In the genomic region with DNA sequence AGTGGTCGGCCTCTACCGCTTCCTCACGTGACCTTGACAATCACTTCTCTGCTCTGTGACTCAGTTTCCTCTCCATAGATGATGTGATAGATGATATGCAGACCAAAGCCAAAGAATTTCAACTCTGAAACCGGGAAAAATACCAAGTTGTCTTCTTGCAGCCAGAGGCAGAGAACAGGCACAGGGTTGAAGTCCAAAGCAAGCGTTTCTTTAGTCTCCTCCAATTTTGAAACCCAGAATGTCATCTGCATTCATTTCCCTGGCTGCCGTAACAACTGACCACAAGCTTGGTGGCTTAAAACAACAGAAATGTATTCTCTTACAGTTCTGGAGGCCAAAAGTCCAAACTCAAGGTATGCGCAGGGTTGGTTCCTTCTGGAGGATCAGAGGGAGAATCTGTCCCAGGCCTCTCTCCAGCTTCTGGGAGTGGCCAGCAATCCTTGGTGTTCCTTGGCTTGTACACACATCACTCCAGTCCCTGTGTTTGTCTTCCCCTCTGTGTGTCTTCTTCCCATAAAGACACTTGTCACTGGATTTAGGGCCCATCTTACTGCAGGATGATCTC, we compare ENCODE assay signal across 18 cellular contexts. TPM values are rescaled to one million over a fixed set of nuclear protein-coding genes. Genes with fewer than 3 reads are reported as not detected.
DNase-seq lines count a peak whose midpoint lies in the region; ATAC-seq lines count a peak whose summit lies in the region.
"Had no signal": no experiment of that assay in that cellular context is flagged by ENCODE, and none has a peak within 500 bp of the region (broad histone marks: within the 10 kb centered on the region; RNA-seq: fewer than 3 reads in every experiment).

No MANE protein-coding gene starts in this region.

- H3K4me3 ChIP-seq in ACC112 (ENCODE audit: low read depth, low read length) = no peak overlapping the region

- H3K27me3 ChIP-seq in ACC112 (ENCODE audit: insufficient read depth, low read length) = no peaks in the 10 kb centered on the region

- H2AFZ ChIP-seq in ACC112 (ENCODE audit: low read length, unreplicated experiment) = no peak overlapping the region

- ATAC-seq in left colon = peak; percentile 44
- no peak for ATAC-seq in HG03354 (IDR thresholded peaks at IDR 0.05; ENCODE audit: poor library complexity, severe bottlenecking, unreplicated experiment)
- ATAC-seq in HG03280 (IDR thresholded peaks at IDR 0.05; ENCODE audit: unreplicated experiment) = no peak
- ATAC-seq in HG02884 (IDR thresholded peaks at IDR 0.05; ENCODE audit: unreplicated experiment) = no peak
- ATAC-seq: Panc1 had no signal

- peak overlapping the region; percentile 13; the same call in 1 of the 2 replicates for H3K27ac ChIP-seq in ACC112 (ENCODE audit: low read depth, low read length)

- H3K79me2 ChIP-seq in ACC112 (ENCODE audit: control insufficient read depth, insufficient read depth, low read length, unreplicated experiment) = peaks cover 12% of the 10 kb centered on the region

- peak; percentile 50 for DNase-seq in RPMI7951 (ENCODE audit: low read depth)
- DNase-seq in left colon = no peak
- DNase-seq in renal cortical epithelial cell (ENCODE audit: low read depth) = peak; percentile 36
- no peak for DNase-seq in stimulated activated CD4-positive, alpha-beta T cell treated with anti-CD3 and anti-CD28 coated beads, Interleukin-4, amount 100 ng/mL, for 24 hours
- DNase-seq: 8988T, NCI-H1092, NCI-H1417 treated with DMSO at 0.1 percent for 48 hours, NCI-H1694 treated with DMSO at 0.1 percent for 48 hours, NCI-H2081, NCI-H226, NCI-H510A, NCI-H69, SHP77 treated with DMSO at 0.1 percent for 48 hours had no signal

- peaks cover 59% of the 10 kb centered on the region for H3K4me1 ChIP-seq in ACC112 (ENCODE audit: control insufficient read depth, insufficient read depth, low read length, unreplicated experiment)

- intact Hi-C loops in left colon (cut with DNase I, micrococcal nuclease) = no loop called here

- no peaks in the 10 kb centered on the region for H3K36me3 ChIP-seq in ACC112 (ENCODE audit: insufficient read depth, low read length)

RNA-seq across cellular contexts. Expression of a gene that starts 30.3 kb away (rescaled TPM):
- total RNA-seq in RPMI7951 (2014; rRNA removed; shearing (Covaris generic)) = 8.4 and 10.2 TPM in 2 replicates
- total RNA-seq in left colon (10 to 100 TPM; 33.4 to 34.9 TPM), renal cortical epithelial cell (14.8 and 31.5 TPM in 2 replicates)

Comparison
In these comparisons a context has a peak if more than half of its experiments do, and no peak if none do; other contexts are left out.
1. DNase-seq: peak in RPMI7951 (single experiment) and renal cortical epithelial cell (single experiment); none in left colon (0 of 2) and stimulated activated CD4-positive, alpha-beta T cell treated with anti-CD3 and anti-CD28 coated beads, Interleukin-4, amount 100 ng/mL, for 24 hours (single experiment).